12 cellular contexts compared by ENCODE assay signal in the genomic region with DNA sequence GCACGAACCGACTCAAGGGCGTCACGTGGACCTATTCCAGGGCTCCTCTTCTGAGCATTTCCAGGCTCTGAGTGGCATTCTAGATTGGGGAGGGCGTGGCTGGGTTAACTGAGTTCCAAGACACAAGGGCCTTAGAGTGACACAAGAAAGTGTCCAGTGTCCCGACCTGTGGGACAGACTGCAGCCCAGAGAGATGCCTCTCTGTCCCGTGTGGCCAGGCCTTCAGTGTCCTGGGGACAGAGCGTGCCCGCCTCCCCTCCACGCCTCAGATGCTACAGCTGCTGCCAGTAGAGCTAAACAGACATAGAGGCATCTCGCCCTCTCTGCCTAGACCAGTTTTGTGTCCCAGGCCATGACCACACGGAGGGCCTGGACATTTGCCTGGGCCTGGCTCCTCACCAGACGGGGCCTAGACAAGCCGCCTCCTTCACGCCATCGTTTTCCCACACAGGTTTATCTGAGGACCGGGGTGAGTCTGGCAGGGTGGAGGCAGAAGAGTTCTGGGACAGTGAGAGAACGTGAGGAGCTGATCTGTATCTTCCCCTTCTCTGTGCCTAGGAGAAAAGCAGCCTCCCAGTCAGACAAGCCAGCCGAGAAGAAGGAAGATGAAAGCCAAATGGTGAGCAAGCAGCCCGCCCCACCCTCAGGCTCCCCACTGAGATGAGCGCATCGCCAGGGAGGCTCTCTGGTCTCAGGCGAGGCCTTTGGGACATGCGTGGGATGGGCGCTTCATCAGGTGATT. TPM values are rescaled to one million over a fixed set of nuclear protein-coding genes. Genes with fewer than 3 reads are reported as not detected.
DNase-seq lines count a peak whose midpoint lies in the region; TF ChIP-seq lines count a peak whose summit lies in the region.
"Had no signal": no experiment of that assay in that cellular context is flagged by ENCODE, and none has a peak within 500 bp of the region (broad histone marks: within the 10 kb centered on the region; RNA-seq: fewer than 3 reads in every experiment).

No MANE protein-coding gene starts in this region.

- H2AFZ ChIP-seq in GM23248 (peak overlapping the region; percentile 69), mesenchymal stem cell (ENCODE audit: low read depth, low read length) (no peak overlapping the region)

- H3K4me3 ChIP-seq in GM23248: 0 out of 2 replicates have a peak overlapping the region, but pooled peaks have one; percentile 28
- no peak overlapping the region for H3K4me3 ChIP-seq in breast epithelium
- no peak overlapping the region for H3K4me3 ChIP-seq in mesenchymal stem cell (ENCODE audit: insufficient read depth in 1 of 2, low read depth in 1 of 2, low read length in 2 of 2)
- H3K4me3 ChIP-seq: SJCRH30 had no signal

- H3K4me1 ChIP-seq in GM23248 (ENCODE audit: insufficient read depth): peaks cover 35% of the 10 kb centered on the region
- H3K4me1 ChIP-seq in breast epithelium: peaks cover 0 to 4% of the 10 kb centered on the region in 2 donors
- H3K4me1 ChIP-seq in mesenchymal stem cell (ENCODE audit: control insufficient read depth, insufficient read depth, low read depth, low read length): peaks cover 10% of the 10 kb centered on the region
- H3K4me1 ChIP-seq: SJCRH30 had no signal

- H3K18ac ChIP-seq in mesenchymal stem cell (ENCODE audit: low read depth in 1 of 2, low read length in 2 of 2): no peak overlapping the region

- H4K91ac ChIP-seq in mesenchymal stem cell (ENCODE audit: low read length): no peak overlapping the region

- H2BK15ac ChIP-seq in mesenchymal stem cell (ENCODE audit: low read depth, poor library complexity, severe bottlenecking): no peak overlapping the region

- WGBS in GM23248 (ENCODE audit: low coverage in 1 of 2, low lambda C conversion rate in 2 of 2, missing lambda C conversion rate in 2 of 2), 2 experiments: 12% methylated on average over 22 to 24 of the region's 25 CpGs
- 92% methylated on average over 25 of the region's 25 CpGs for WGBS in mesenchymal stem cell

- no peak overlapping the region for H2BK120ac ChIP-seq in mesenchymal stem cell (ENCODE audit: low read depth, low read length)

- no peak overlapping the region for H3K14ac ChIP-seq in mesenchymal stem cell (ENCODE audit: low read length in 2 of 2)

- no peak overlapping the region for H2BK12ac ChIP-seq in mesenchymal stem cell (ENCODE audit: low read length in 2 of 2)

- DNase-seq in A172 (ENCODE audit: low spot score) (peak; percentile 17), GM23248 (peak; percentile 97), breast epithelium (ENCODE audit: low spot score in 2 of 2) (no peak), mesenchymal stem cell (no peak), DMS79 treated with DMSO at 0.1 percent for 48 hours (lab: John Stamatoyannopoulos, UW) (no peak), CD1c-positive myeloid dendritic cell (ENCODE audit: extremely low spot score) (no peak), NCI-H82 (lab: John Stamatoyannopoulos, UW) (no peak), NCI-H1436 treated with DMSO at 0.1 percent for 48 hours (lab: John Stamatoyannopoulos, UW) (no peak)
- DNase-seq: activated CD4-positive, alpha-beta T cell treated with anti-CD3 and anti-CD28 coated beads for 36 hours; activated naive CD4-positive, alpha-beta T cell treated with anti-CD3 and anti-CD28 coated beads for 36 hours; effector memory CD4-positive, alpha-beta T cell; SJCRH30 had no signal

- no peak overlapping the region for H3K23ac ChIP-seq in mesenchymal stem cell (ENCODE audit: low read length in 2 of 2)

- H3K27ac ChIP-seq in GM23248 (peak overlapping the region; percentile 98), breast epithelium (peak overlapping the region; percentile 57 to 80), mesenchymal stem cell (ENCODE audit: low read length, poor library complexity, severe bottlenecking) (no peak overlapping the region)
- H3K27ac ChIP-seq: SJCRH30 had no signal

- no peaks in the 10 kb centered on the region for H4K20me1 ChIP-seq in GM23248 (ENCODE audit: insufficient read depth)

- intact Hi-C loops in breast epithelium (cut with DNase I; ENCODE audit: low total_unique reads): no loop called here

- peak overlapping the region; percentile 85 for H3K9ac ChIP-seq in GM23248
- peak overlapping the region; percentile 85 for H3K9ac ChIP-seq in mesenchymal stem cell (ENCODE audit: low read length)

- H3K4me2 ChIP-seq in GM23248 (ENCODE audit: unreplicated experiment): peak overlapping the region; percentile 58
- no peak overlapping the region for H3K4me2 ChIP-seq in mesenchymal stem cell (ENCODE audit: low read length, poor library complexity, severe bottlenecking)

- H3K79me1 ChIP-seq in mesenchymal stem cell (replicated peaks; ENCODE audit: low read length, poor library complexity, severe bottlenecking): no peaks in the 10 kb centered on the region

- no peak overlapping the region for H4K8ac ChIP-seq in mesenchymal stem cell (ENCODE audit: low read length)

- H3F3A ChIP-seq in GM23248 (ENCODE audit: insufficient read depth): peaks cover 22% of the 10 kb centered on the region

- no peak for TF ChIP-seq POLR2A in breast epithelium (IDR thresholded peaks at IDR 0.05)

- no peak overlapping the region for H3K4ac ChIP-seq in mesenchymal stem cell (ENCODE audit: low read depth in 1 of 2, low read length in 2 of 2)

- no peaks in the 10 kb centered on the region for H3K36me3 ChIP-seq in GM23248 (ENCODE audit: low read depth)
- no peaks in the 10 kb centered on the region for H3K36me3 ChIP-seq in breast epithelium
- peaks cover 23 to 70% of the 10 kb centered on the region in 2 experiments for H3K36me3 ChIP-seq in mesenchymal stem cell (ENCODE audit: control insufficient read depth in 1 of 2, insufficient read depth in 2 of 2, low read depth in 1 of 2, low read length in 2 of 2)
- H3K36me3 ChIP-seq: SJCRH30 had no signal

- H2BK5ac ChIP-seq in mesenchymal stem cell (ENCODE audit: low read depth, low read length, poor library complexity, severe bottlenecking): no peak overlapping the region

- H3K27me3 ChIP-seq in GM23248 (replicated peaks; ENCODE audit: insufficient read depth): no peaks in the 10 kb centered on the region
- H3K27me3 ChIP-seq in breast epithelium: no peaks in the 10 kb centered on the region
- H3K27me3 ChIP-seq in mesenchymal stem cell (ENCODE audit: control insufficient read depth in 1 of 2, insufficient read depth in 1 of 2, low read length in 2 of 2): no peaks in the 10 kb centered on the region
- H3K27me3 ChIP-seq: SJCRH30 had no signal

- no peaks in the 10 kb centered on the region for H3K9me2 ChIP-seq in GM23248 (ENCODE audit: insufficient read depth)

- H3K79me2 ChIP-seq in GM23248 (ENCODE audit: insufficient read depth): no peaks in the 10 kb centered on the region

- H3K9me3 ChIP-seq in GM23248 (ENCODE audit: low read depth) (no peaks in the 10 kb centered on the region), breast epithelium (no peaks in the 10 kb centered on the region), mesenchymal stem cell (ENCODE audit: control insufficient read depth, low read length) (no peaks in the 10 kb centered on the region)
- H3K9me3 ChIP-seq: SJCRH30 had no signal

- TF ChIP-seq CTCF in breast epithelium (IDR thresholded peaks at IDR 0.05): no peak

- no peak overlapping the region for H2AK5ac ChIP-seq in mesenchymal stem cell (ENCODE audit: low read length, severe bottlenecking)

- in situ Hi-C loops in GM23248 (cut with MboI): no loop called here

RNA-seq across cellular contexts. Expression of a gene that starts 27.1 kb away (rescaled TPM):
- total RNA-seq in A172 (2014; rRNA removed; shearing (Covaris generic)): not detected in 2 replicates
- total RNA-seq in GM23248 (2014; rRNA removed; shearing (Covaris generic)): 1.4 TPM in 1 of 2 replicates, not detected in the other
- not detected in 2 replicates for polyA plus RNA-seq in GM23248 (2016; fragmentation: Nextera tagmentation; extraction: Ambion mirVana)
- total RNA-seq in breast epithelium: 10 to 100 TPM in 2 of 3 donors, 1 to 10 TPM in 1; 1.1 to 12.0 (median 10.2) TPM
- polyA plus RNA-seq in mesenchymal stem cell (2013, experiment 1 of 2): not detected
- polyA plus RNA-seq in mesenchymal stem cell (2013, experiment 2 of 2): not detected
- total RNA-seq: SJCRH30 had no signal

Comparison
In these comparisons a context has a peak if more than half of its experiments do, and no peak if none do; other contexts are left out.
1. DNase-seq: peak in A172 (single experiment) and GM23248 (single experiment); none in breast epithelium (0 of 2), mesenchymal stem cell (single experiment), DMS79 treated with DMSO at 0.1 percent for 48 hours (single experiment), CD1c-positive myeloid dendritic cell (single experiment), NCI-H82 (single experiment) and NCI-H1436 treated with DMSO at 0.1 percent for 48 hours (single experiment).